ENCODE assay signal across 1 cellular context in genomic region chrX:76427560-76428242, GRCh38.
TF ChIP-seq lines count a peak whose summit lies in the region.

Gene MAGEE1, plus strand, starts transcription at chrX:76427710. Its CDS starts 221 bp downstream, at chrX:76427931.

TF ChIP-seq in IMR-90, 13 proteins besides CTCF, POLR2A, EP300 and RAD21 (continued from another document):
- TF ChIP-seq FOS (IDR thresholded peaks at IDR 0.05; ENCODE audit: low read depth, low read length): no peak
- no peak for TF ChIP-seq MXI1 (IDR thresholded peaks at IDR 0.05; ENCODE audit: borderline replicate concordance, low read depth, low read length)
- TF ChIP-seq MAFK (IDR thresholded peaks at IDR 0.05; ENCODE audit: low read depth, low read length): no peak
- TF ChIP-seq ELK1 (IDR thresholded peaks at IDR 0.05; ENCODE audit: borderline replicate concordance, low read depth, low read length): no peak
